In genomic region chr4:145012841-145013240, GRCh38 we compare ENCODE assay signal across 12 cellular contexts.
A peak's percentile ranks its signal among the peaks of the same experiment; 100 is the strongest.
DNase-seq lines count a peak whose midpoint lies in the region; ATAC-seq, FAIRE-seq and TF ChIP-seq lines count a peak whose summit lies in the region.
"Had no signal": no experiment of that assay in that cellular context is flagged by ENCODE, and none has a peak within 500 bp of the region (broad histone marks: within the 10 kb centered on the region; RNA-seq: fewer than 3 reads in every experiment).

No MANE protein-coding gene starts in this region.

- peak; percentile 53 for DNase-seq in MCF 10A (ENCODE audit: unreplicated experiment)
- DNase-seq in breast epithelium (ENCODE audit: low spot score in 2 of 2): no peak
- DNase-seq in WTC11 (ENCODE audit: low spot score): no peak
- no peak for DNase-seq in heart right ventricle
- peak; percentile 19 for DNase-seq in stromal cell of bone marrow (ENCODE audit: low read depth)
- no peak for DNase-seq in CD8-positive, alpha-beta T cell
- no peak for DNase-seq in NCI-H2081 (lab: John Stamatoyannopoulos, UW)
- DNase-seq in D721Med (ENCODE audit: insufficient read length, low spot score): no peak
- DNase-seq: substantia nigra had no signal

- CTCF ChIA-PET in MCF 10A (lab: Yijun Ruan, JAX) (interaction anchor here (0.6 kb wide), 1 partner anchor 102 kb away, joined by 4 read pairs; no protein-coding TSS in a partner anchor), WTC11 (lab: Charles Lee) (no interaction called here)
- CTCF ChIA-PET in CD8-positive, alpha-beta T cell (lab: Charles Lee): no interaction called here

- POLR2A ChIA-PET in MCF 10A (lab: Yijun Ruan, JAX) (no interaction called here), WTC11 (lab: Charles Lee) (no interaction called here)
- POLR2A ChIA-PET in CD8-positive, alpha-beta T cell (lab: Charles Lee): no interaction called here

- H3K9me3 ChIP-seq in breast epithelium (peaks cover 0 to 5% of the 10 kb centered on the region in 2 donors), heart right ventricle (peaks cover 0 to 31% (median 0%) of the 10 kb centered on the region in 11 donors)
- no peaks in the 10 kb centered on the region for H3K9me3 ChIP-seq in CD8-positive, alpha-beta T cell (ENCODE audit: low read length)
- H3K9me3 ChIP-seq: neutrophil had no signal

- ATAC-seq in WTC11: no peak
- ATAC-seq in heart right ventricle: peak in 6 of 8 donors; percentile 61 to 90 (median 76)
- ATAC-seq in CD8-positive, alpha-beta T cell: no peak

- H3K4me3 ChIP-seq in breast epithelium (no peak overlapping the region), heart right ventricle (no peak overlapping the region)
- no peak overlapping the region for H3K4me3 ChIP-seq in CD8-positive, alpha-beta T cell (ENCODE audit: low read depth, low read length)
- H3K4me3 ChIP-seq: BLaER1 had no signal

- H3K36me3 ChIP-seq in breast epithelium (no peaks in the 10 kb centered on the region), heart right ventricle (no peaks in the 10 kb centered on the region)
- no peaks in the 10 kb centered on the region for H3K36me3 ChIP-seq in CD8-positive, alpha-beta T cell (ENCODE audit: insufficient read depth, low read length)
- H3K36me3 ChIP-seq: neutrophil had no signal

- intact Hi-C loops in MCF 10A (cut with micrococcal nuclease): no loop called here
- intact Hi-C loops in breast epithelium (cut with DNase I; ENCODE audit: low total_unique reads): no loop called here
- intact Hi-C loops in heart right ventricle (cut with DNase I): no loop called here
- intact Hi-C loops in CD8-positive, alpha-beta T cell (cut with DNase I, micrococcal nuclease): no loop called here

- H3K36me3 Mint-ChIP-seq in MCF 10A (ENCODE audit: insufficient read depth, unreplicated experiment): no peaks in the 10 kb centered on the region
- peaks cover 13% of the 10 kb centered on the region for H3K36me3 Mint-ChIP-seq in WTC11
- peaks cover 51% of the 10 kb centered on the region for H3K36me3 Mint-ChIP-seq in CD8-positive, alpha-beta T cell

- no peaks in the 10 kb centered on the region for H3K9me3 Mint-ChIP-seq in MCF 10A (ENCODE audit: unreplicated experiment)
- H3K9me3 Mint-ChIP-seq in WTC11: no peaks in the 10 kb centered on the region; the same call in 1 of the 2 replicates
- no peaks in the 10 kb centered on the region for H3K9me3 Mint-ChIP-seq in CD8-positive, alpha-beta T cell

- H3K4me1 ChIP-seq in breast epithelium (no peaks in the 10 kb centered on the region), heart right ventricle (peaks cover 0 to 27% (median 14%) of the 10 kb centered on the region in 9 donors)
- no peaks in the 10 kb centered on the region for H3K4me1 ChIP-seq in CD8-positive, alpha-beta T cell (ENCODE audit: insufficient read depth, low read length)

- no peak for FAIRE-seq in D721Med (lab: Jason Lieb, UNC)
- FAIRE-seq: HTR-8/SVneo had no signal

- H3K27me3 ChIP-seq in breast epithelium: no peaks in the 10 kb centered on the region
- H3K27me3 ChIP-seq in heart right ventricle: no peaks in the 10 kb centered on the region
- no peaks in the 10 kb centered on the region for H3K27me3 ChIP-seq in CD8-positive, alpha-beta T cell (ENCODE audit: insufficient read depth, low read length)
- H3K27me3 ChIP-seq: BLaER1, neutrophil had no signal

- H3K27ac ChIP-seq in breast epithelium (no peak overlapping the region), heart right ventricle (peak overlapping the region in 6 of 10 donors; percentile 5 to 24 (median 10))
- no peak overlapping the region for H3K27ac ChIP-seq in CD8-positive, alpha-beta T cell (ENCODE audit: low read depth, low read length)
- H3K27ac ChIP-seq: BLaER1 had no signal

- TF ChIP-seq CTCF in MCF 10A (IDR thresholded peaks at IDR 0.05; ENCODE audit: unreplicated experiment) (no peak), breast epithelium (IDR thresholded peaks at IDR 0.05) (no peak), WTC11 (IDR thresholded peaks at IDR 0.05) (no peak), heart right ventricle (IDR thresholded peaks at IDR 0.05) (no peak), D721Med (IDR thresholded peaks at IDR 0.05; ENCODE audit: insufficient read depth, missing control alignments) (no peak)
- no peak for TF ChIP-seq CTCF in CD8-positive, alpha-beta T cell (IDR thresholded peaks at IDR 0.05)

- H3K4me1 Mint-ChIP-seq in MCF 10A (ENCODE audit: insufficient read depth, unreplicated experiment) (peaks cover 12% of the 10 kb centered on the region), WTC11 (peaks cover 26% of the 10 kb centered on the region)
- H3K4me1 Mint-ChIP-seq in CD8-positive, alpha-beta T cell (ENCODE audit: low read depth): peaks cover 18% of the 10 kb centered on the region

- no peak overlapping the region for H3K4me3 Mint-ChIP-seq in MCF 10A (ENCODE audit: unreplicated experiment)
- no peak overlapping the region for H3K4me3 Mint-ChIP-seq in WTC11
- no peak overlapping the region for H3K4me3 Mint-ChIP-seq in CD8-positive, alpha-beta T cell

- H3K27ac Mint-ChIP-seq in MCF 10A (ENCODE audit: low read depth, unreplicated experiment) (peak overlapping the region; percentile 49), WTC11 (no peak overlapping the region)
- no peak overlapping the region for H3K27ac Mint-ChIP-seq in CD8-positive, alpha-beta T cell

- no peak for TF ChIP-seq POLR2A in breast epithelium (IDR thresholded peaks at IDR 0.05)

- no TSS peak for BruUV-seq in MCF 10A (replicated peaks; lab: Mats Ljungman, UMichigan)

- no peaks in the 10 kb centered on the region for H3K27me3 Mint-ChIP-seq in MCF 10A (ENCODE audit: insufficient read depth, unreplicated experiment)
- no peaks in the 10 kb centered on the region; the same call in 1 of the 2 replicates for H3K27me3 Mint-ChIP-seq in WTC11 (ENCODE audit: low read depth)
- H3K27me3 Mint-ChIP-seq in CD8-positive, alpha-beta T cell (ENCODE audit: low read depth): no peaks in the 10 kb centered on the region

TF ChIP-seq in WTC11, 78 proteins besides CTCF, POLR2A, EP300 and RAD21:
- no peak for TF ChIP-seq ZNF232 (CRISPR knock-in tag; IDR thresholded peaks at IDR 0.05)
- 0 out of 2 replicates have a peak, but pooled peaks have one; percentile 55 for TF ChIP-seq NFE2L1 (CRISPR knock-in tag; IDR thresholded peaks at IDR 0.05)

Comparison
In these comparisons a context has a peak if more than half of its experiments do, and no peak if none do; other contexts are left out.
1. DNase-seq: peak in MCF 10A (single experiment) and stromal cell of bone marrow (single experiment); none in breast epithelium (0 of 2), WTC11 (single experiment), heart right ventricle (0 of 2), CD8-positive, alpha-beta T cell (0 of 7), NCI-H2081 (0 of 2) and D721Med (single experiment).
2. H3K27ac ChIP-seq: peak in heart right ventricle (6 of 10); none in breast epithelium (0 of 2) and CD8-positive, alpha-beta T cell (single experiment).
3. ATAC-seq: peak in heart right ventricle (6 of 8); none in WTC11 (single experiment) and CD8-positive, alpha-beta T cell (single experiment).